ENCODE assay signal across 7 cellular contexts in the genomic region with DNA sequence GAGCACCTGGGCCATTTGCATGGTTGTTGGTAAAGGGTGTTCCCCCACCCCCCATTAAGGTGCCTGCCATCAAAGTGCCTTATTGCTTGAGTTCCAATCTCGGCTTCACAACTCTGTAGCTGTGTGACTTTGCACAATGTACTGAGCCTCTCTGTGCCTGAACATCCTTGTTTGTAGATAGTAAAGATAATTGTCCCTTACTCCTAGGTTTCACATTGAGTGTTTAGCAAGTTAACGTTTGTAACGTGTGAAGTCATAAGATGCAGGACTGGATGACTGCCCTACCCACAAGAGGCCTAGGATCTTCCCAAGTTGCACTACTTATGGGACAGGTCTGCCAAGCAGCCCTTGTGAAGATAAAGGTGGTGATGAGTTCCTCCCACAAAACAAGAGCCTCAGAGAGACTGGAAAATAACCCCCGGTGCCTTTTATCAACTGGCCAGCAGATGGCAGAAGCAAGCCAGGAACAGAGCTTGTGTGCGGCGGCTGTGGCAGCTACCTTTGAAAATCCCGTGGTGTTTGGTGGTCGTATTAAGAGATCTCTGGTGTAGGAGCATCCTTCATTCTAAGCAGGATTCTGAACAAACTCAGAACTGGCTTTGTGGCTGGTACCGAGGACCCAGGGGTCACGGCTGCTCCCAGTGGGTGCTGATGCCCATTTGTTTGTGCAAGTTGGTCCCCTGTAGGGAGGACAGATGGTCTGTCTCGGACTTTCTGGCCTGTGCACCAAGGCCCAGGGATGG.
DNase-seq lines count a peak whose midpoint lies in the region; ATAC-seq, FAIRE-seq and TF ChIP-seq lines count a peak whose summit lies in the region.

No MANE protein-coding gene starts in this region.

- H3K4me3 ChIP-seq in WI38 (ENCODE audit: low read depth, low read length) (no peak overlapping the region), mammary epithelial cell (replicated peaks in 1 of 3; ENCODE audit: insufficient read depth in 1 of 3, low read depth in 2 of 3, low read length in 3 of 3) (peak overlapping the region in 1 of 3 experiments; percentile 58), keratinocyte (ENCODE audit: control insufficient read depth in 2 of 3, extremely low read depth in 1 of 3, insufficient read depth in 2 of 3, low read depth in 1 of 3, low read length in 3 of 3) (peak overlapping the region; percentile 17 to 31 (median 22))

- in situ Hi-C loops in mammary epithelial cell (cut with MboI; ENCODE audit: low sequenced_read_pairs in 2 of 2) = loop anchor here in 1 of 2 donors (10.0 to 25.0 kb wide), 2 partner anchors 82 to 155 kb away; no protein-coding TSS in a partner anchor

- ATAC-seq in GM18498 (IDR thresholded peaks at IDR 0.05; ENCODE audit: unreplicated experiment) (peak; percentile 66), HG03095 (IDR thresholded peaks at IDR 0.05; ENCODE audit: unreplicated experiment) (peak; percentile 56)

- FAIRE-seq in keratinocyte (lab: Jason Lieb, UNC) = peak; percentile 81

- H4K20me1 ChIP-seq in mammary epithelial cell (ENCODE audit: insufficient read depth, low read length) (no peaks in the 10 kb centered on the region), keratinocyte (ENCODE audit: control insufficient read depth, extremely low read depth, insufficient read depth, low read length) (peaks cover 3% of the 10 kb centered on the region)

- WGBS in mammary epithelial cell (ENCODE audit: low coverage, missing lambda C conversion rate) = 13% methylated on average over 11 of the region's 11 CpGs

- H3K36me3 ChIP-seq in mammary epithelial cell (ENCODE audit: insufficient read depth, low read length) = no peaks in the 10 kb centered on the region
- no peaks in the 10 kb centered on the region for H3K36me3 ChIP-seq in keratinocyte (ENCODE audit: control insufficient read depth in 2 of 2, extremely low read depth in 1 of 2, insufficient read depth in 2 of 2, low read length in 2 of 2)

- H3K4me2 ChIP-seq in mammary epithelial cell (ENCODE audit: insufficient read depth, low read depth, low read length) (peak overlapping the region; percentile 67), keratinocyte (ENCODE audit: control insufficient read depth, extremely low read depth, insufficient read depth, low read depth, low read length) (peak overlapping the region; percentile 74)

- intact Hi-C loops in mammary epithelial cell (cut with micrococcal nuclease) = loop anchor here (1.0 to 10.0 kb wide), 7 partner anchors 80 to 1198 kb away; a partner anchor contains a TSS

- H3K79me2 ChIP-seq in mammary epithelial cell (ENCODE audit: insufficient read depth, low read length) = peaks cover 68% of the 10 kb centered on the region
- H3K79me2 ChIP-seq in keratinocyte (ENCODE audit: control insufficient read depth, insufficient read depth, low read length) = peaks cover 41% of the 10 kb centered on the region

- H3K27ac ChIP-seq in mammary epithelial cell (ENCODE audit: insufficient read depth, low read depth, low read length) = no peak overlapping the region
- no peak overlapping the region for H3K27ac ChIP-seq in keratinocyte (ENCODE audit: control insufficient read depth, insufficient read depth, low read length)

- CTCF ChIA-PET in mammary epithelial cell (lab: Charles Lee; ENCODE audit: low non-redundant PET) = interaction anchor here (0.7 to 1.0 kb wide), 3 partner anchors 48 to 371 kb away, joined by 4 to 5 read pairs (median 4); no protein-coding TSS in a partner anchor

- no peaks in the 10 kb centered on the region for H3K27me3 ChIP-seq in mammary epithelial cell (ENCODE audit: insufficient read depth, low read length)
- no peaks in the 10 kb centered on the region for H3K27me3 ChIP-seq in keratinocyte (ENCODE audit: control insufficient read depth, extremely low read depth, insufficient read depth, low read length)

- H3K9me1 ChIP-seq in keratinocyte (ENCODE audit: control insufficient read depth, extremely low read depth, insufficient read depth, low read length) = no peaks in the 10 kb centered on the region

- peak; percentile 81 for DNase-seq in NCI-H2196 treated with DMSO at 0.1 percent for 48 hours (lab: John Stamatoyannopoulos, UW; ENCODE audit: unreplicated experiment)
- peak; percentile 65 for DNase-seq in mammary epithelial cell
- DNase-seq in keratinocyte (ENCODE audit: low read depth, low spot score) = peak; percentile 32
- peak; percentile 75 for DNase-seq in stimulated activated CD4-positive, alpha-beta T cell treated with anti-CD3 and anti-CD28 coated beads, Interleukin-1b, Interleukin-23, amount 100 ng/mL, for 48 hours

- H3K9me3 ChIP-seq in mammary epithelial cell (replicated peaks; ENCODE audit: insufficient read depth, low read length) (no peaks in the 10 kb centered on the region), keratinocyte (ENCODE audit: control insufficient read depth, low read depth, low read length) (no peaks in the 10 kb centered on the region)

- dilution Hi-C loops in mammary epithelial cell (cut with HindIII; ENCODE audit: low sequenced_read_pairs) = no loop called here
- dilution Hi-C loops in keratinocyte (cut with MboI; ENCODE audit: extremely low pct_ligation_motif_present, low sequenced_read_pairs) = no loop called here

- H3K9ac ChIP-seq in mammary epithelial cell (ENCODE audit: insufficient read depth, low read length) (peak overlapping the region; percentile 53), keratinocyte (ENCODE audit: control insufficient read depth, extremely low read depth, insufficient read depth, low read length) (no peak overlapping the region)

- no TSS peak for BruUV-seq in mammary epithelial cell (replicated peaks; lab: Mats Ljungman, UMichigan)

- peak; percentile 80 for TF ChIP-seq CTCF in WI38 (IDR thresholded peaks at IDR 0.05; ENCODE audit: low read depth, low read length)
- TF ChIP-seq CTCF in mammary epithelial cell (conservative IDR thresholded peaks at IDR 0.05 in 1 of 2, IDR thresholded peaks at IDR 0.05 in 1 of 2; ENCODE audit: extremely low read depth in 1 of 2, insufficient read depth in 1 of 2, low read depth in 1 of 2, low read length in 2 of 2) = peak; percentile 90
- TF ChIP-seq CTCF in keratinocyte (optimal IDR thresholded peaks at IDR 0.05 in 1 of 3, IDR thresholded peaks at IDR 0.05 in 1 of 3, conservative IDR thresholded peaks at IDR 0.05 in 1 of 3; ENCODE audit: extremely low read depth in 1 of 3, insufficient read depth in 2 of 3, low read length in 3 of 3) = peak; percentile 77 to 88 (median 83)

- H2AFZ ChIP-seq in mammary epithelial cell (ENCODE audit: low read depth, low read length) (peak overlapping the region; percentile 20), keratinocyte (ENCODE audit: control insufficient read depth, low read length) (peak overlapping the region; percentile 34)

- H3K4me1 ChIP-seq in mammary epithelial cell (ENCODE audit: insufficient read depth, low read length) (peaks cover 64% of the 10 kb centered on the region), keratinocyte (ENCODE audit: control insufficient read depth, extremely low read depth, insufficient read depth, low read length) (peaks cover 43% of the 10 kb centered on the region)
